Comparison of ENCODE assay signal across 8 cellular contexts in genomic region chr3:193040836-193041672, GRCh38.
DNase-seq lines count a peak whose midpoint lies in the region; ATAC-seq, FAIRE-seq and TF ChIP-seq lines count a peak whose summit lies in the region.

No MANE protein-coding gene starts in this region.

- H3K27ac ChIP-seq in H1 (ENCODE audit: low read depth, low read length): no peak overlapping the region
- no peak overlapping the region for H3K27ac ChIP-seq in neuronal stem cell (replicated peaks; ENCODE audit: low read length)

- no peak overlapping the region for H2BK20ac ChIP-seq in H1 (ENCODE audit: low read length)

- H4K8ac ChIP-seq in H1 (ENCODE audit: extremely low read depth, insufficient read depth, low read length) (no peak overlapping the region), neuronal stem cell (ENCODE audit: low read depth, low read length) (no peak overlapping the region)

- CTCF ChIA-PET in H1 (lab: Charles Lee; ENCODE audit: partially characterized antibody): interaction anchor here (0.6 to 10.2 kb wide), 64 partner anchors 8 to 940 kb away, joined by 3 to 312 read pairs (median 5); no protein-coding TSS in a partner anchor

- POLR2A ChIA-PET in H1 (lab: Charles Lee; ENCODE audit: partially characterized antibody): interaction anchor here (0.7 kb wide), 1 partner anchor 160 kb away, joined by 3 read pairs; no protein-coding TSS in a partner anchor

- no peak for ATAC-seq in HG03378 (IDR thresholded peaks at IDR 0.05; ENCODE audit: unreplicated experiment)

- H4K20me1 ChIP-seq in H1 (replicated peaks in 1 of 2; ENCODE audit: control insufficient read depth in 1 of 2, insufficient read depth in 2 of 2, low read length in 2 of 2): no peaks in the 10 kb centered on the region

- H3K27me3 ChIP-seq in NT2/D1 (ENCODE audit: insufficient read depth, insufficient read length): no peaks in the 10 kb centered on the region
- H3K27me3 ChIP-seq in H1 (replicated peaks in 1 of 4; ENCODE audit: control insufficient read depth in 3 of 4, extremely low read depth in 1 of 4, insufficient read depth in 3 of 4, low read length in 3 of 4): no peaks in the 10 kb centered on the region
- H3K27me3 ChIP-seq in neuronal stem cell (ENCODE audit: control insufficient read depth in 3 of 3, insufficient read depth in 3 of 3, low read depth in 1 of 3, low read length in 3 of 3): no peaks in the 10 kb centered on the region

- no peak overlapping the region for H3K4me3 ChIP-seq in NT2/D1 (ENCODE audit: insufficient read length, low read depth)
- H3K4me3 ChIP-seq in H1 (ENCODE audit: extremely low read depth in 1 of 4, insufficient read depth in 2 of 4, low read depth in 3 of 4, low read length in 4 of 4): no peak overlapping the region
- no peak overlapping the region for H3K4me3 ChIP-seq in neuronal stem cell (ENCODE audit: low read length in 2 of 2)

- H3K56ac ChIP-seq in H1 (replicated peaks; ENCODE audit: insufficient read length, low read depth, low read length): no peak overlapping the region

- no peaks in the 10 kb centered on the region for H3K9me3 ChIP-seq in NT2/D1 (ENCODE audit: insufficient read depth, low read length)
- no peaks in the 10 kb centered on the region for H3K9me3 ChIP-seq in H1 (ENCODE audit: insufficient read depth in 2 of 2, low read depth in 1 of 2, low read length in 1 of 2)
- peaks cover 0 to 2% of the 10 kb centered on the region in 2 donors for H3K9me3 ChIP-seq in neuronal stem cell (replicated peaks in 1 of 2; ENCODE audit: control insufficient read depth in 2 of 2, insufficient read depth in 1 of 2, low read depth in 1 of 2, low read length in 2 of 2)

- H2BK12ac ChIP-seq in H1 (ENCODE audit: low read depth, low read length) (no peak overlapping the region), neuronal stem cell (ENCODE audit: low read length) (no peak overlapping the region)

- H2BK120ac ChIP-seq in H1 (replicated peaks; ENCODE audit: low read depth, low read length) (no peak overlapping the region), neuronal stem cell (ENCODE audit: low read depth, low read length) (no peak overlapping the region)

- no peak overlapping the region for H3K9ac ChIP-seq in NT2/D1 (ENCODE audit: insufficient read length, low read depth)
- no peak overlapping the region for H3K9ac ChIP-seq in H1 (replicated peaks in 1 of 4; ENCODE audit: extremely low read depth in 1 of 4, low read depth in 3 of 4, low read length in 3 of 4)
- no peak overlapping the region for H3K9ac ChIP-seq in neuronal stem cell (ENCODE audit: low read depth, low read length, poor library complexity)

- TF ChIP-seq EP300 in H1 (IDR thresholded peaks at IDR 0.05; ENCODE audit: borderline replicate concordance in 1 of 2, low read depth in 2 of 2, low read length in 2 of 2): no peak

- no peak overlapping the region for H3K23ac ChIP-seq in H1 (ENCODE audit: insufficient read length)
- H3K23ac ChIP-seq in neuronal stem cell (ENCODE audit: low read depth, low read length, poor library complexity): no peak overlapping the region

- FAIRE-seq in GM12891 (lab: Jason Lieb, UNC) (peak; percentile 63), H1 (lab: Jason Lieb, UNC) (no peak)

- H4K91ac ChIP-seq in H1 (replicated peaks; ENCODE audit: insufficient read length, low read length): no peak overlapping the region
- no peak overlapping the region for H4K91ac ChIP-seq in neuronal stem cell (ENCODE audit: low read depth, low read length, poor library complexity)

- no peak overlapping the region for H3K18ac ChIP-seq in H1 (ENCODE audit: extremely low read depth, low read length)
- H3K18ac ChIP-seq in neuronal stem cell (ENCODE audit: low read length): no peak overlapping the region

- no peaks in the 10 kb centered on the region for H3K23me2 ChIP-seq in H1 (ENCODE audit: low read depth, low read length)

- H4K5ac ChIP-seq in H1 (ENCODE audit: insufficient read length, low read depth, low read length): no peak overlapping the region

- peak; percentile 82 to 83 for TF ChIP-seq RAD21 in H1 (IDR thresholded peaks at IDR 0.05 in 1 of 2, conservative IDR thresholded peaks at IDR 0.05 in 1 of 2; ENCODE audit: low read depth in 2 of 2, low read length in 2 of 2)

- no peaks in the 10 kb centered on the region for H3K36me3 ChIP-seq in NT2/D1 (ENCODE audit: insufficient read depth, insufficient read length, low read length)
- no peaks in the 10 kb centered on the region for H3K36me3 ChIP-seq in H1 (ENCODE audit: control insufficient read depth in 2 of 4, insufficient read depth in 4 of 4, low read length in 3 of 4)
- H3K36me3 ChIP-seq in neuronal stem cell (replicated peaks in 1 of 2; ENCODE audit: control insufficient read depth in 2 of 2, insufficient read depth in 2 of 2, low read length in 2 of 2): no peaks in the 10 kb centered on the region

- H2AFZ ChIP-seq in H1 (ENCODE audit: low read length) (no peak overlapping the region), neuronal stem cell (ENCODE audit: low read length) (no peak overlapping the region)

- DNase-seq in AG09319 (ENCODE audit: extremely low read depth, low read depth): peak; percentile 24
- peak; percentile 14 for DNase-seq in GM12891 (ENCODE audit: insufficient read length, low spot score)
- DNase-seq in HT1080 (ENCODE audit: low read depth): peak; percentile 68
- DNase-seq in NT2/D1 (ENCODE audit: low read depth, low spot score): peak; percentile 5
- DNase-seq in H1 (ENCODE audit: low read depth in 1 of 2, low spot score in 2 of 2): no peak
- DNase-seq in neuronal stem cell (ENCODE audit: low spot score): peak; percentile 11
- no peak for DNase-seq in T1000 (lab: John Stamatoyannopoulos, UW)

- H2BK15ac ChIP-seq in H1 (ENCODE audit: low read length) (no peak overlapping the region), neuronal stem cell (ENCODE audit: low read length) (no peak overlapping the region)

- H3K14ac ChIP-seq in H1 (ENCODE audit: insufficient read length) (no peak overlapping the region), neuronal stem cell (ENCODE audit: low read length) (no peak overlapping the region)

- no peaks in the 10 kb centered on the region for H3K79me2 ChIP-seq in H1 (ENCODE audit: control insufficient read depth in 1 of 2, insufficient read depth in 2 of 2, low read length in 2 of 2)

- H2AK5ac ChIP-seq in H1 (ENCODE audit: low read depth, low read length) (no peak overlapping the region), neuronal stem cell (ENCODE audit: low read depth, low read length) (no peak overlapping the region)

- H2BK5ac ChIP-seq in H1 (ENCODE audit: low read depth, low read length) (no peak overlapping the region), neuronal stem cell (ENCODE audit: low read length) (no peak overlapping the region)

- TF ChIP-seq CTCF in AG09319 (IDR thresholded peaks at IDR 0.05; ENCODE audit: low read depth, low read length) (peak; percentile 50), H1 (IDR thresholded peaks at IDR 0.05; ENCODE audit: control extremely low read depth in 1 of 3, insufficient read depth in 1 of 3, low read depth in 1 of 3, low read length in 3 of 3) (peak in 2 of 3 experiments; percentile 45 to 54; a peak in 2 of 4 replicates)

- no peak overlapping the region for H3K4me2 ChIP-seq in H1 (ENCODE audit: insufficient read depth in 1 of 2, low read depth in 2 of 2, low read length in 2 of 2)
- no peak overlapping the region for H3K4me2 ChIP-seq in neuronal stem cell (ENCODE audit: insufficient read depth, low read length, poor library complexity, severe bottlenecking)

- TF ChIP-seq POLR2A in GM12891 (IDR thresholded peaks at IDR 0.05; ENCODE audit: low read depth, low read length) (no peak), H1 (IDR thresholded peaks at IDR 0.05; ENCODE audit: control extremely low read depth in 1 of 2, low read depth in 2 of 2, low read length in 2 of 2) (no peak)

- H3K79me1 ChIP-seq in H1 (ENCODE audit: low read depth, low read length) (no peaks in the 10 kb centered on the region), neuronal stem cell (ENCODE audit: low read depth, low read length) (no peaks in the 10 kb centered on the region)

- no peaks in the 10 kb centered on the region for H3K4me1 ChIP-seq in NT2/D1 (ENCODE audit: insufficient read depth, insufficient read length)
- no peaks in the 10 kb centered on the region for H3K4me1 ChIP-seq in H1 (replicated peaks in 1 of 4; ENCODE audit: control insufficient read depth in 3 of 4, insufficient read depth in 4 of 4, low read length in 3 of 4)
- no peaks in the 10 kb centered on the region for H3K4me1 ChIP-seq in neuronal stem cell (ENCODE audit: control insufficient read depth in 2 of 2, insufficient read depth in 1 of 2, low read depth in 1 of 2, low read length in 2 of 2)

- H3K4ac ChIP-seq in H1 (replicated peaks; ENCODE audit: insufficient read length, low read depth, low read length): no peak overlapping the region
- H3K4ac ChIP-seq in neuronal stem cell (ENCODE audit: low read length): no peak overlapping the region

- WGBS in H1 (ENCODE audit: extremely low coverage in 1 of 2, insufficient coverage in 1 of 2, insufficient read length in 1 of 2, insufficient replicate concordance in 2 of 2, low coverage in 1 of 2, low lambda C conversion rate in 2 of 2, missing lambda C conversion rate in 1 of 2), 2 experiments: 56% methylated on average over 2 of the region's 2 CpGs; no CpG with 5 or more reads in 1 of the 2 experiments
- WGBS in neuronal stem cell (ENCODE audit: extremely low coverage in 2 of 2, insufficient read length in 2 of 2, insufficient replicate concordance in 1 of 2), 2 donors: no CpG with 5 or more reads among the region's 2 CpGs

TF ChIP-seq in GM12891, 5 proteins besides CTCF, POLR2A, EP300 and RAD21:
- TF ChIP-seq SPI1 (IDR thresholded peaks at IDR 0.05; ENCODE audit: low read depth, low read length): no peak
- no peak for TF ChIP-seq POLR2AphosphoS5 (IDR thresholded peaks at IDR 0.05; ENCODE audit: low read depth, low read length)
- no peak for TF ChIP-seq TAF1 (IDR thresholded peaks at IDR 0.05; ENCODE audit: low read depth, low read length)
- no peak for TF ChIP-seq POU2F2 (IDR thresholded peaks at IDR 0.05; ENCODE audit: low read depth, low read length)
TF ChIP-seq in GM12891: peak in this region for 0.

TF ChIP-seq in H1, 55 proteins besides CTCF, POLR2A, EP300 and RAD21:
- TF ChIP-seq CBX8 (IDR thresholded peaks at IDR 0.05; ENCODE audit: borderline replicate concordance, low read depth, low read length): no peak
- no peak for TF ChIP-seq MAX (IDR thresholded peaks at IDR 0.05)

Comparison
In these comparisons a context has a peak if more than half of its experiments do, and no peak if none do; other contexts are left out.
1. DNase-seq: peak in AG09319 (single experiment), GM12891 (single experiment), HT1080 (single experiment), NT2/D1 (single experiment) and neuronal stem cell (single experiment); none in H1 (0 of 2) and T1000 (single experiment).